9 cellular contexts compared by ENCODE assay signal in the genomic region with DNA sequence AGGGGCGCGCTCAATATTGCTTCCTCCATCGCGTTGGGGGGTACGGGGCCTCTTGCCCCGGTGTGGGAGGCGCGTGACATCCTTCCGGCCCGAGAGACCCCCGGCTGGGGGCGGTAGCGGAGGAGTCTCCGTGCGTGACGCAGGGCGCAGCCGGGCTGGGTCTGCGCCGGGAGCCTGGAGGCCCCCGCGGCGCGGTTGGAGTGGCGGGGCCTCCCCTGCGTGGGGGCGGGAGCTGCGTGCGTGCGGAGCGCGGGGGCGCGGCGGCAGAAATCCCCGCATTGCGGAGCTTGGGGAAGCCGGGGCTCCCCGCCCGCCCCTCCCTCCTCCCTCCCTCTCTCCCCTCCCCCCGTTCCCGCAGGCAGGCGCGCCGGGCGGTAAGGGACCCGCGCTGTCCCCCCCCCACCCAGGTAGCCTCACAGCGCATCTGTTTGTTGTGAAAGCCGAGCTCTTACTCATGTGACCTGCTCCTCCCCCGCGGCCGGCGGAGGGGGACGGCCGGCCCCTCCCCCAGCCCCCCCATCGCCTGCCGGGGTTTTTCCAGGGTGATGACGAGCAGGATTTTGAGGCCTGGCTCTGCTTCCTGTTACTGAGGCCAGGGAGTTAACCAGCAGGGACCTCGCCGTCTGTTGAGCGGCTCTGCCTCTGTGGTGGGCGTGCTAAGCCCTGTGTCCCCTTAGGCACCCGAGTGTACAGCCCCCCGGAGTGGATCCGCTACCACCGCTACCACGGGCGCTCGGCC. TPM values are rescaled to one million over a fixed set of nuclear protein-coding genes. Genes with fewer than 3 reads are reported as not detected.
DNase-seq lines count a peak whose midpoint lies in the region; ATAC-seq and TF ChIP-seq lines count a peak whose summit lies in the region.
"Had no signal": no experiment of that assay in that cellular context is flagged by ENCODE, and none has a peak within 500 bp of the region (broad histone marks: within the 10 kb centered on the region; RNA-seq: fewer than 3 reads in every experiment).

No MANE protein-coding gene starts in this region.

- H3K79me2 ChIP-seq in DOHH2 (ENCODE audit: control insufficient read depth, low read length) (peaks cover 46% of the 10 kb centered on the region), SU-DHL-6 (ENCODE audit: insufficient read depth, low read length) (peaks cover 31% of the 10 kb centered on the region)

- H3K9me3 ChIP-seq in DOHH2 (ENCODE audit: control insufficient read depth, insufficient read depth, low read length), result no peaks in the 10 kb centered on the region
- no peaks in the 10 kb centered on the region for H3K9me3 ChIP-seq in SU-DHL-6 (ENCODE audit: insufficient read depth, low read length)

- DNase-seq in KBM-7 (peak; percentile 77), glutamatergic neuron (peak; percentile 80), omental fat pad (ENCODE audit: low spot score) (peak; percentile 82), superior temporal gyrus (ENCODE audit: extremely low spot score) (peak; percentile 61)
- peak; percentile 86 for DNase-seq in activated naive CD8-positive, alpha-beta T cell treated with anti-CD3 and anti-CD28 coated beads for 36 hours

- peaks cover 53% of the 10 kb centered on the region for H3K4me1 ChIP-seq in DOHH2 (ENCODE audit: control insufficient read depth, low read length)

- peak overlapping the region; percentile 67 for H3K27ac ChIP-seq in DOHH2 (ENCODE audit: low read depth, low read length)
- peak overlapping the region; percentile 83 for H3K27ac ChIP-seq in SU-DHL-6 (ENCODE audit: low read depth, low read length)

- H3K27ac Mint-ChIP-seq in activated naive CD8-positive, alpha-beta T cell treated with anti-CD3 and anti-CD28 coated beads for 36 hours, result peak overlapping the region; percentile 95
- peak overlapping the region; percentile 28 for H3K27ac Mint-ChIP-seq in glutamatergic neuron (ENCODE audit: unreplicated experiment)

- in situ Hi-C loops in KBM-7 (cut with MboI; ENCODE audit: low pct_unique_long_range_greater_than_20kb, low sequenced_read_pairs), result no loop called here

- H3K4me2 ChIP-seq in DOHH2 (ENCODE audit: low read length) (peak overlapping the region; percentile 94), SU-DHL-6 (ENCODE audit: low read depth, low read length, poor library complexity, severe bottlenecking) (peak overlapping the region; percentile 87)

- peaks cover 21% of the 10 kb centered on the region for H4K20me1 ChIP-seq in DOHH2 (ENCODE audit: control insufficient read depth, insufficient read depth, low read depth, low read length)
- H4K20me1 ChIP-seq in SU-DHL-6 (ENCODE audit: low read depth, low read length), result peaks cover 3% of the 10 kb centered on the region; the same call in 1 of the 2 replicates

- no peak overlapping the region for H2AFZ ChIP-seq in SU-DHL-6 (ENCODE audit: low read depth, low read length, severe bottlenecking)

- H3K4me3 ChIP-seq in DOHH2 (ENCODE audit: low read length), result peak overlapping the region; percentile 98
- H3K4me3 ChIP-seq in SU-DHL-6 (ENCODE audit: insufficient read depth, low read length, poor library complexity, severe bottlenecking), result peak overlapping the region; percentile 88

- no peaks in the 10 kb centered on the region for H3K27me3 ChIP-seq in DOHH2 (ENCODE audit: control insufficient read depth, low read length)
- no peaks in the 10 kb centered on the region for H3K27me3 ChIP-seq in SU-DHL-6 (ENCODE audit: low read length)

- peaks cover 26% of the 10 kb centered on the region for H3K4me1 Mint-ChIP-seq in activated naive CD8-positive, alpha-beta T cell treated with anti-CD3 and anti-CD28 coated beads for 36 hours
- H3K4me1 Mint-ChIP-seq in glutamatergic neuron (ENCODE audit: low read depth, unreplicated experiment), result peaks cover 6% of the 10 kb centered on the region

- no peaks in the 10 kb centered on the region for H3K27me3 Mint-ChIP-seq in activated naive CD8-positive, alpha-beta T cell treated with anti-CD3 and anti-CD28 coated beads for 36 hours
- H3K27me3 Mint-ChIP-seq in glutamatergic neuron (ENCODE audit: unreplicated experiment), result peaks cover 8% of the 10 kb centered on the region

- ATAC-seq in omental fat pad (ENCODE audit: low FRiP score) (peak; percentile 0), GM19467 (IDR thresholded peaks at IDR 0.05; ENCODE audit: unreplicated experiment) (no peak)

- H3K36me3 ChIP-seq in DOHH2 (ENCODE audit: control insufficient read depth, low read length) (peaks cover 40% of the 10 kb centered on the region), SU-DHL-6 (ENCODE audit: low read length) (no peaks in the 10 kb centered on the region; the same call in 1 of the 2 replicates)

- TF ChIP-seq CTCF in DOHH2 (IDR thresholded peaks at IDR 0.05; ENCODE audit: low read depth, low read length, poor library complexity, severe bottlenecking) (no peak), SU-DHL-6 (IDR thresholded peaks at IDR 0.05; ENCODE audit: insufficient read depth, low read length, poor library complexity, severe bottlenecking) (no peak), glutamatergic neuron (IDR thresholded peaks at IDR 0.05; ENCODE audit: partially characterized antibody, unreplicated experiment) (no peak), omental fat pad (IDR thresholded peaks at IDR 0.05) (no peak)

- H3K36me3 Mint-ChIP-seq in activated naive CD8-positive, alpha-beta T cell treated with anti-CD3 and anti-CD28 coated beads for 36 hours, result peaks cover 33% of the 10 kb centered on the region
- H3K36me3 Mint-ChIP-seq in glutamatergic neuron (ENCODE audit: unreplicated experiment), result no peaks in the 10 kb centered on the region

- no peaks in the 10 kb centered on the region for H3K9me2 ChIP-seq in DOHH2 (replicated peaks; ENCODE audit: control insufficient read depth, low read length)
- H3K9me2 ChIP-seq in SU-DHL-6 (replicated peaks; ENCODE audit: insufficient read depth, low read length), result no peaks in the 10 kb centered on the region

- H3F3A ChIP-seq in DOHH2 (ENCODE audit: control insufficient read depth, insufficient read depth) (peaks cover 18% of the 10 kb centered on the region), SU-DHL-6 (ENCODE audit: insufficient read depth) (0 out of 2 replicates have a peak, but pooled peaks cover 4% of the 10 kb centered on the region)

- peak overlapping the region; percentile 86 for H3K9ac ChIP-seq in SU-DHL-6 (ENCODE audit: low read length)

- H3K4me3 Mint-ChIP-seq in activated naive CD8-positive, alpha-beta T cell treated with anti-CD3 and anti-CD28 coated beads for 36 hours, result peak overlapping the region; percentile 92
- H3K4me3 Mint-ChIP-seq in glutamatergic neuron (ENCODE audit: unreplicated experiment), result peak overlapping the region; percentile 87

- H3K9me3 Mint-ChIP-seq in activated naive CD8-positive, alpha-beta T cell treated with anti-CD3 and anti-CD28 coated beads for 36 hours, result no peaks in the 10 kb centered on the region
- peaks cover 7% of the 10 kb centered on the region for H3K9me3 Mint-ChIP-seq in glutamatergic neuron (ENCODE audit: unreplicated experiment)

RNA-seq across cellular contexts. Expression of gene PIM3, which starts 1.6 kb away (rescaled TPM):
- total RNA-seq in activated naive CD8-positive, alpha-beta T cell treated with anti-CD3 and anti-CD28 coated beads for 36 hours, result 100 to 1,000 TPM; 134 to 137 TPM
- total RNA-seq in glutamatergic neuron (ENCODE audit: unreplicated experiment) (32.3 TPM), omental fat pad (100 to 1,000 TPM in 2 of 4 donors, 10 to 100 TPM in 2; 92.2 to 174 (median 114) TPM)

RNA-seq across cellular contexts. Expression of gene CRELD2, which starts 43.7 kb away (rescaled TPM):
- 10 to 100 TPM; 32.6 to 34.8 TPM for total RNA-seq in activated naive CD8-positive, alpha-beta T cell treated with anti-CD3 and anti-CD28 coated beads for 36 hours
- total RNA-seq in glutamatergic neuron (ENCODE audit: unreplicated experiment) (24.9 TPM), omental fat pad (10 to 100 TPM; 30.8 to 52.4 (median 39.8) TPM)

RNA-seq across cellular contexts. Expression of gene ALG12, which starts 43.9 kb away (rescaled TPM):
- total RNA-seq in activated naive CD8-positive, alpha-beta T cell treated with anti-CD3 and anti-CD28 coated beads for 36 hours, result 10 to 100 TPM; 14.5 to 15.2 TPM
- total RNA-seq in glutamatergic neuron (ENCODE audit: unreplicated experiment) (14.7 TPM), omental fat pad (10 to 100 TPM; 11.7 to 21.8 (median 13.0) TPM)

RNA-seq across cellular contexts. Expression of gene IL17REL, which starts 50.4 kb away (rescaled TPM):
- total RNA-seq in activated naive CD8-positive, alpha-beta T cell treated with anti-CD3 and anti-CD28 coated beads for 36 hours, result not detected
- total RNA-seq in glutamatergic neuron (ENCODE audit: unreplicated experiment) (not detected), omental fat pad (not detected)
- total RNA-seq: subcutaneous adipose tissue had no signal
